10 cellular contexts compared by ENCODE assay signal in the genomic region with DNA sequence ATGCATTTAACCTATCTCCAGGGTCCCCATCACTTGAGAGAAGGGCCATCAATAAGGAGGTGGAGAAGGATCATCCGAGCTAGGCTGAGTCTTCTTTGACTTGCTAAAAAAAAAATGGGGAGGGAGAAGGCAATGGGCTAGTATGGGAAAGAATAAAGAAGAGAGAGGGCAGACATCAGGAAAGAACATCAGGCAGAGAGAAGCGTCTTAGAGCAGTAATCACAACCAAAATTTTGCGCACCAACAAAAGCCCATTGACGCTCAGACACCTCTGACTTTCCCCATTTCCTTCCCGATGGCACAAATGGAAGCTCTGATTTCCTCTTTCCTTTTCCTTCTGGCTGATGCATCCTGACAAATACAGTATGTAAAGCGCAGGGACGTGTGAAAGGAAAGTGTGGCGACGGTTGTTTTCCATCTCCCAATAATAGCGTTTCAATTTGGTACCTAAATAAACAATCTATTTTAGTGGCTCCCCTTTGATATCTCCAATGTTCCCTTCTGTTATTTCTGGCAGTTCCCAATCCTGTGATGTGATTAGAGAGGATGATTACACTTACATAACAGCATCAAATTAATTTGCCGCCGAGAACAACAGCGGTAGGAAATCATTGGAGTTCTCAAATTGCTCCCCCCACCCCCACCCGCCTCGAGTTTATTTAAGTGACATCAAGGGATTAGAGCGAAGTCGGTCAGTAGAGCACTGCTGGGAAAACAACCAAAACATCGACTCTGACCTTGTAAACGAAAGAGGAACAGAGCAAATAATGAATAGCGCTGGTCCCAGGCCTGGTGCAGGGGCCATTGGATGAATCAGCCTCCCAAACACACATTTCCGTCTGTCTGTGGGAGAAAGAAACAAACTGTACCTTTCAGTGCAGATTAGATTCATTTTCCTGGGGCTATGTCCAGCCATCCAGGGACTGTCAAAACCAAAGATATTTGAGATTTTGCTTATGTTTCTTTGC.
DNase-seq lines count a peak whose midpoint lies in the region; ATAC-seq, FAIRE-seq and TF ChIP-seq lines count a peak whose summit lies in the region.
"Had no signal": no experiment of that assay in that cellular context is flagged by ENCODE, and none has a peak within 500 bp of the region (broad histone marks: within the 10 kb centered on the region; RNA-seq: fewer than 3 reads in every experiment).

No MANE protein-coding gene starts in this region.

- H3K27ac ChIP-seq in dorsolateral prefrontal cortex = peak overlapping the region in 39 of 59 donors; percentile 10 to 74 (median 49)

- intact Hi-C loops in dorsolateral prefrontal cortex (cut with DNase I) = no loop called here

- no peak for TF ChIP-seq POLR2A in GM12891 (IDR thresholded peaks at IDR 0.05; ENCODE audit: low read depth, low read length)

- peak overlapping the region in 33 of 59 donors; percentile 1 to 55 (median 23) for H3K4me3 ChIP-seq in dorsolateral prefrontal cortex

- no peak for ATAC-seq in omental fat pad (ENCODE audit: low FRiP score)

- no peaks in the 10 kb centered on the region for H3K27me3 ChIP-seq in dorsolateral prefrontal cortex

- no peak for TF ChIP-seq CTCF in dorsolateral prefrontal cortex (IDR thresholded peaks at IDR 0.05 in 54 of 56, conservative IDR thresholded peaks at IDR 0.05 in 2 of 56; ENCODE audit: low read depth in 1 of 56, partially characterized antibody in 56 of 56)
- no peak for TF ChIP-seq CTCF in omental fat pad (IDR thresholded peaks at IDR 0.05)

- peak; percentile 30 to 60 for DNase-seq in SHP77 (lab: John Stamatoyannopoulos, UW)
- no peak for DNase-seq in SHP77 treated with DMSO at 0.1 percent for 48 hours (lab: John Stamatoyannopoulos, UW)
- DNase-seq in dorsolateral prefrontal cortex = peak in 5 of 10 donors; percentile 16 to 49 (median 37)
- peak; percentile 66 for DNase-seq in mucosa of gallbladder (ENCODE audit: low spot score)
- no peak for DNase-seq in NCI-H1694 (lab: John Stamatoyannopoulos, UW)
- DNase-seq in GM12891 (ENCODE audit: insufficient read length, low spot score) = no peak
- no peak for DNase-seq in omental fat pad (ENCODE audit: low spot score)
- no peak for DNase-seq in stimulated activated CD4-positive, alpha-beta T cell treated with anti-CD3 and anti-CD28 coated beads, Interleukin-4, amount 100 ng/mL, for 1 hour
- DNase-seq: stimulated activated CD4-positive, alpha-beta T cell treated with anti-CD3 and anti-CD28 coated beads, Interleukin-4, amount 100 ng/mL, for 24 hours had no signal

- no peak for FAIRE-seq in GM12891 (lab: Jason Lieb, UNC)
- FAIRE-seq: TTC549 had no signal

TF ChIP-seq in GM12891, 5 proteins besides CTCF, POLR2A, EP300 and RAD21:
- no peak for TF ChIP-seq PAX5 (IDR thresholded peaks at IDR 0.05; ENCODE audit: insufficient read depth, low read length, severe bottlenecking)
- no peak for TF ChIP-seq POU2F2 (IDR thresholded peaks at IDR 0.05; ENCODE audit: low read depth, low read length)
- TF ChIP-seq POLR2AphosphoS5 (IDR thresholded peaks at IDR 0.05; ENCODE audit: low read depth, low read length) = no peak
- TF ChIP-seq TAF1 (IDR thresholded peaks at IDR 0.05; ENCODE audit: low read depth, low read length) = no peak
- no peak for TF ChIP-seq SPI1 (IDR thresholded peaks at IDR 0.05; ENCODE audit: low read depth, low read length)

Comparison
In these comparisons a context has a peak if more than half of its experiments do, and no peak if none do; other contexts are left out.
1. DNase-seq: peak in SHP77 (2 of 2) and mucosa of gallbladder (single experiment); none in SHP77 treated with DMSO at 0.1 percent for 48 hours (single experiment), NCI-H1694 (single experiment), GM12891 (single experiment), omental fat pad (single experiment) and stimulated activated CD4-positive, alpha-beta T cell treated with anti-CD3 and anti-CD28 coated beads, Interleukin-4, amount 100 ng/mL, for 1 hour (single experiment).